In genomic region chr10:51077507-51077906, GRCh38 we compare ENCODE assay signal across 24 cellular contexts. TPM values are rescaled to one million over a fixed set of nuclear protein-coding genes. Genes with fewer than 3 reads are reported as not detected.
"Had no signal": no experiment of that assay in that cellular context is flagged by ENCODE, and none has a peak within 500 bp of the region (broad histone marks: within the 10 kb centered on the region; RNA-seq: fewer than 3 reads in every experiment).

No MANE protein-coding gene starts in this region.

- H3K4me3 ChIP-seq: cardiac muscle cell, suprapubic skin had no signal

- H3K36me3 Mint-ChIP-seq: activated naive CD8-positive, alpha-beta T cell; memory B cell; stimulated activated effector memory CD8-positive, alpha-beta T cell treated with anti-CD3 and anti-CD28 coated beads, Interleukin-12 subunit alpha, Interleukin-12 subunit beta, amount 100 ng/mL, for 72 hours had no signal

- H3K4me1 Mint-ChIP-seq: activated T-helper 17 cell treated with anti-CD3 and anti-CD28 coated beads, Interleukin-2, amount 50 U/mL, for 72 hours had no signal

- H3K36me3 ChIP-seq: adrenal gland, cardiac muscle cell, right lobe of liver, stomach, suprapubic skin, vagina had no signal

- DNase-seq: activated CD8-positive, alpha-beta memory T cell treated with anti-CD3 and anti-CD28 coated beads, Interleukin-2, amount 50 U/mL, for 4 hours; activated T-cell treated with anti-CD3 and anti-CD28 coated beads, Interleukin-2, amount 50 U/mL, for 24 hours; adrenal gland; effector CD4-positive, alpha-beta T cell; foreskin melanocyte; glutamatergic neuron; hypothalamus; occipital lobe; posterior cingulate gyrus; right lobe of liver; small intestine; stimulated activated CD4-positive, alpha-beta T cell treated with anti-CD3 and anti-CD28 coated beads, Interleukin-2, amount 100 ng/mL, for 24 hours; stomach; T-helper 9 cell; trophoblast cell had no signal

- H3K27ac ChIP-seq: adrenal gland, cardiac muscle cell, right lobe of liver, suprapubic skin, vagina had no signal

- H3K4me3 Mint-ChIP-seq: activated naive CD8-positive, alpha-beta T cell; activated T-cell treated with anti-CD3 and anti-CD28 coated beads, Interleukin-2, amount 50 U/mL, for 24 hours; activated T-helper 17 cell treated with anti-CD3 and anti-CD28 coated beads, Interleukin-2, amount 50 U/mL, for 72 hours; dendritic cell treated with granulocyte-macrophage colony-stimulating factor and Interleukin-4, amounts not matched to agents 40 ng/mL and 50 ng/mL, for 4 days; memory B cell; stimulated activated effector memory CD8-positive, alpha-beta T cell treated with anti-CD3 and anti-CD28 coated beads, Interleukin-12 subunit alpha, Interleukin-12 subunit beta, amount 100 ng/mL, for 72 hours had no signal

- H3K9me3 ChIP-seq: adrenal gland, right lobe of liver, stomach, suprapubic skin, vagina had no signal

- H3K27ac Mint-ChIP-seq: activated naive CD8-positive, alpha-beta T cell; activated T-cell treated with anti-CD3 and anti-CD28 coated beads, Interleukin-2, amount 50 U/mL, for 24 hours; activated T-helper 17 cell treated with anti-CD3 and anti-CD28 coated beads, Interleukin-2, amount 50 U/mL, for 72 hours; dendritic cell treated with granulocyte-macrophage colony-stimulating factor and Interleukin-4, amounts not matched to agents 40 ng/mL and 50 ng/mL, for 4 days; memory B cell; stimulated activated effector memory CD8-positive, alpha-beta T cell treated with anti-CD3 and anti-CD28 coated beads, Interleukin-12 subunit alpha, Interleukin-12 subunit beta, amount 100 ng/mL, for 72 hours had no signal

- H3K9me3 Mint-ChIP-seq: activated T-cell treated with anti-CD3 and anti-CD28 coated beads, Interleukin-2, amount 50 U/mL, for 24 hours; activated T-helper 17 cell treated with anti-CD3 and anti-CD28 coated beads, Interleukin-2, amount 50 U/mL, for 72 hours; dendritic cell treated with granulocyte-macrophage colony-stimulating factor and Interleukin-4, amounts not matched to agents 40 ng/mL and 50 ng/mL, for 4 days; memory B cell; stimulated activated effector memory CD8-positive, alpha-beta T cell treated with anti-CD3 and anti-CD28 coated beads, Interleukin-12 subunit alpha, Interleukin-12 subunit beta, amount 100 ng/mL, for 72 hours had no signal

- ATAC-seq: activated T-helper 17 cell treated with anti-CD3 and anti-CD28 coated beads, Interleukin-2, amount 50 U/mL, for 72 hours; right lobe of liver; stimulated activated effector memory CD8-positive, alpha-beta T cell treated with anti-CD3 and anti-CD28 coated beads, Interleukin-12 subunit alpha, Interleukin-12 subunit beta, amount 100 ng/mL, for 72 hours had no signal

- H3K27me3 ChIP-seq: adrenal gland, vagina had no signal

RNA-seq across cellular contexts. Expression of gene PRKG1, which starts 3.2 kb away (rescaled TPM):
- total RNA-seq: T-helper 1 cell treated with Interleukin-12 subunit alpha and Interleukin-12 subunit beta and Interleukin-4 antibody, amounts not matched to agents 30 ng/mL and 1 ng/mL, for 36 hours had no signal
